ENCODE assay signal across 8 cellular contexts in the genomic region with DNA sequence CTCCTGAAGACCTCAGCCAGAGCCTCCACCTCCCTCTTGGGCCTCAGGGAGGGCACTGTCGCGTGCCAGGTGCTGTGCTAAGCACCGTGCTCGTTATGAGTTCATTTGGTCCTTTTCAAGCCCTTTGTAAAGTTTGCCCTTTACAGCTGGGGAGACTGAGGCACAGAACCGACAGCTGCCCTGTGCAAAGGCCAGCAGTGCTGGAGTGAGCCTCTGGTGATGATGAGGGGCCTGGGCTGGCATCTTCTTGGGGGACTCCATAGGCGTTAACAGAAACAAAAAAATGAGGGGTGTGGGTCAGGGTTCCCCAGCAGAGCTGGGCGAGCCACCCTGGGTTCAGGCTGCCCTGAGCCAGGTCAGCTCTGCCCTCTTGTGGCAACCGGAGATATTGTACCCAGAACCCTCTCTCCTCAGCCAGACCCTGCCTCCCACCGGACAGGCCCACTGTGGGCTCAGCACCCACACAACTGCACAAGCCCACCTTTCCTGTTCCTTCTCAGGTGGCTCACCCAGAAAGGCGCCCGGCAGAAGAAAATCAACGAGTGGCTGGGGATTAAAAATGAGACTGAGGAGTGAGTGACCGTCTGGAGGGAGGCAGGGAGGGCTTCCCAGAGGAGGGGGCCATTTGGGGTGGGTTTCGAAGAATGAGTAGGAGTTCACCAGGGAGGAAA. TPM values are rescaled to one million over a fixed set of nuclear protein-coding genes. Genes with fewer than 3 reads are reported as not detected.
DNase-seq lines count a peak whose midpoint lies in the region; ATAC-seq, FAIRE-seq and TF ChIP-seq lines count a peak whose summit lies in the region.

No MANE protein-coding gene starts in this region.

- FAIRE-seq in pancreas (lab: Jason Lieb, UNC), result no peak

- peak; percentile 39 for DNase-seq in NK-92 treated with Interleukin-12 subunit alpha and Interleukin-12 subunit beta, amount 100 ng/mL, for 24 hours (lab: John Stamatoyannopoulos, UW)
- DNase-seq in NK-92 (lab: John Stamatoyannopoulos, UW; ENCODE audit: unreplicated experiment), result no peak
- peak; percentile 39 for DNase-seq in MV-4-11 (lab: John Stamatoyannopoulos, UW)
- peak; percentile 80 for DNase-seq in activated CD8-positive, alpha-beta memory T cell treated with anti-CD3 and anti-CD28 coated beads, Interleukin-2, amount 50 U/mL, for 48 hours
- DNase-seq in esophagus squamous epithelium (lab: John Stamatoyannopoulos, UW), result no peak
- no peak for DNase-seq in pancreas
- no peak for DNase-seq in mesendoderm

- no peak overlapping the region for H4K5ac ChIP-seq in mesendoderm (ENCODE audit: low read length)

- no peak overlapping the region for H3K23ac ChIP-seq in mesendoderm (ENCODE audit: low read length)

- peaks cover 0 to 13% (median under 1%) of the 10 kb centered on the region in 3 donors for H3K4me1 ChIP-seq in esophagus squamous epithelium
- no peaks in the 10 kb centered on the region for H3K4me1 ChIP-seq in pancreas
- no peaks in the 10 kb centered on the region for H3K4me1 ChIP-seq in mesendoderm (ENCODE audit: control insufficient read depth, low read depth, low read length)

- H3K36me3 ChIP-seq in esophagus squamous epithelium, result peaks cover 19 to 68% (median 40%) of the 10 kb centered on the region in 3 donors
- H3K36me3 ChIP-seq in pancreas, result peaks cover 0 to 26% (median 10%) of the 10 kb centered on the region in 3 donors
- H3K36me3 ChIP-seq in mesendoderm (ENCODE audit: control insufficient read depth, insufficient read depth, low read length), result peaks cover 1% of the 10 kb centered on the region

- H3K27me3 ChIP-seq in esophagus squamous epithelium (no peaks in the 10 kb centered on the region), pancreas (no peaks in the 10 kb centered on the region), mesendoderm (ENCODE audit: insufficient read depth, low read length, poor library complexity) (no peaks in the 10 kb centered on the region)

- no peak overlapping the region for H3K4ac ChIP-seq in mesendoderm (ENCODE audit: low read depth, low read length)

- H2BK5ac ChIP-seq in mesendoderm (ENCODE audit: low read length), result no peak overlapping the region

- no peak overlapping the region for H2BK120ac ChIP-seq in mesendoderm (ENCODE audit: low read depth, low read length)

- no peak overlapping the region for H3K4me2 ChIP-seq in mesendoderm (ENCODE audit: low read length)

- TF ChIP-seq CTCF in esophagus squamous epithelium (IDR thresholded peaks at IDR 0.05) (peak; percentile 30 to 71 (median 64)), pancreas (IDR thresholded peaks at IDR 0.05) (peak; percentile 32 to 66 (median 52))

- no peak overlapping the region for H3K56ac ChIP-seq in mesendoderm (ENCODE audit: low read length)

- H4K8ac ChIP-seq in mesendoderm (ENCODE audit: low read depth, low read length), result no peak overlapping the region

- H3K18ac ChIP-seq in mesendoderm (ENCODE audit: low read length), result no peak overlapping the region

- H3K4me3 ChIP-seq in esophagus squamous epithelium (no peak overlapping the region), pancreas (no peak overlapping the region), mesendoderm (ENCODE audit: low read length) (no peak overlapping the region)

- H3K27ac ChIP-seq in esophagus squamous epithelium (no peak overlapping the region), pancreas (no peak overlapping the region), mesendoderm (ENCODE audit: low read depth, low read length) (no peak overlapping the region)

- intact Hi-C loops in esophagus squamous epithelium (cut with DNase I) (no loop called here), pancreas (cut with DNase I) (loop anchor here in 2 of 3 donors (5.0 to 10.0 kb wide), 2 partner anchors 53 to 56 kb away; no protein-coding TSS in a partner anchor)

- H3K79me1 ChIP-seq in mesendoderm (ENCODE audit: low read length), result no peaks in the 10 kb centered on the region

- H2BK15ac ChIP-seq in mesendoderm (replicated peaks; ENCODE audit: low read depth), result no peak overlapping the region

- H3K9ac ChIP-seq in mesendoderm (ENCODE audit: low read length), result no peak overlapping the region

- WGBS in esophagus squamous epithelium, 2 donors, result 44 to 64% methylated on average over 5 to 14 of the region's 14 CpGs
- WGBS in pancreas, 2 donors, result 68 to 70% methylated on average over 14 of the region's 14 CpGs
- no CpG with 5 or more reads among the region's 14 CpGs for WGBS in mesendoderm (ENCODE audit: extremely low coverage, insufficient coverage, low lambda C conversion rate)

- no peaks in the 10 kb centered on the region for H3K79me2 ChIP-seq in mesendoderm (ENCODE audit: control insufficient read depth, insufficient read depth, low read length)

- no peak overlapping the region for H2AK5ac ChIP-seq in mesendoderm (ENCODE audit: low read length)

- ATAC-seq in pancreas, result peak; percentile 47 to 74 (median 65)
- ATAC-seq in GM18520 (IDR thresholded peaks at IDR 0.05; ENCODE audit: unreplicated experiment), result no peak

- H3K9me3 ChIP-seq in esophagus squamous epithelium (no peaks in the 10 kb centered on the region), pancreas (no peaks in the 10 kb centered on the region)

- TF ChIP-seq POLR2A in esophagus squamous epithelium (IDR thresholded peaks at IDR 0.05), result no peak

RNA-seq across cellular contexts. Expression of gene IFI30, which starts 5.5 kb away (rescaled TPM):
- 10 to 100 TPM; 11.3 to 90.5 (median 25.7) TPM for total RNA-seq in esophagus squamous epithelium
- total RNA-seq in pancreas, result 100 to 1,000 TPM in 1 of 6 donors, 10 to 100 TPM in 5; 12.2 to 108 (median 23.2) TPM
- 10 to 100 TPM; 21.4 to 22.2 TPM for polyA plus RNA-seq in pancreas
- 15.0 TPM for polyA plus RNA-seq in mesendoderm (2013, experiment 1 of 2)
- 15.3 TPM for polyA plus RNA-seq in mesendoderm (2013, experiment 2 of 2)

RNA-seq across cellular contexts. Expression of gene PIK3R2, which starts 15.1 kb away (rescaled TPM):
- 10 to 100 TPM; 20.4 to 42.1 (median 29.1) TPM for total RNA-seq in esophagus squamous epithelium
- 10 to 100 TPM; 11.6 to 21.2 (median 12.2) TPM for total RNA-seq in pancreas
- 1 to 10 TPM; 4.3 to 6.5 TPM for polyA plus RNA-seq in pancreas
- 40.5 TPM for polyA plus RNA-seq in mesendoderm (2013, experiment 1 of 2)
- polyA plus RNA-seq in mesendoderm (2013, experiment 2 of 2), result 40.5 TPM

RNA-seq across cellular contexts. Expression of gene MPV17L2, which starts 24.9 kb away (rescaled TPM):
- total RNA-seq in esophagus squamous epithelium (10 to 100 TPM; 10.6 to 23.5 (median 14.0) TPM), pancreas (1 to 10 TPM; 2.8 to 6.2 (median 4.0) TPM)
- 10 to 100 TPM in 1 of 2 donors, 1 to 10 TPM in 1; 9.9 to 10.4 TPM for polyA plus RNA-seq in pancreas
- polyA plus RNA-seq in mesendoderm (2013, experiment 1 of 2), result 36.6 TPM
- 35.4 TPM for polyA plus RNA-seq in mesendoderm (2013, experiment 2 of 2)

RNA-seq across cellular contexts. Expression of gene RAB3A, which starts 35.7 kb away (rescaled TPM):
- total RNA-seq in esophagus squamous epithelium, result under 1 TPM in 3 of 4 donors, not detected in 1; 0.30 to 0.76 (median 0.44) TPM
- total RNA-seq in pancreas, result 1 to 10 TPM in 5 of 6 donors, under 1 TPM in 1; 0.79 to 2.6 (median 1.6) TPM
- polyA plus RNA-seq in pancreas, result 1 to 10 TPM; 2.3 to 4.4 TPM
- polyA plus RNA-seq in mesendoderm (2013, experiment 1 of 2), result 1.9 TPM
- polyA plus RNA-seq in mesendoderm (2013, experiment 2 of 2), result 1.9 TPM

RNA-seq across cellular contexts. Expression of gene PDE4C, which starts 58.1 kb away (rescaled TPM):
- total RNA-seq in esophagus squamous epithelium (under 1 TPM in 1 of 4 donors, not detected in 3; 0.76 TPM), pancreas (under 1 TPM in 5 of 6 donors, not detected in 1; 0.12 to 0.59 (median 0.37) TPM)
- polyA plus RNA-seq in pancreas, result 1 to 10 TPM in 1 of 2 donors, under 1 TPM in 1; 0.16 to 1.3 TPM
- polyA plus RNA-seq in mesendoderm (2013, experiment 1 of 2), result 0.14 TPM
- 0.03 TPM for polyA plus RNA-seq in mesendoderm (2013, experiment 2 of 2)

Comparison
In these comparisons a context has a peak if more than half of its experiments do, and no peak if none do; other contexts are left out.
1. DNase-seq: peak in NK-92 treated with Interleukin-12 subunit alpha and Interleukin-12 subunit beta, amount 100 ng/mL, for 24 hours (single experiment), MV-4-11 (single experiment) and activated CD8-positive, alpha-beta memory T cell treated with anti-CD3 and anti-CD28 coated beads, Interleukin-2, amount 50 U/mL, for 48 hours (single experiment); none in NK-92 (single experiment), esophagus squamous epithelium (single experiment), pancreas (0 of 6) and mesendoderm (single experiment).